In the genomic region with DNA sequence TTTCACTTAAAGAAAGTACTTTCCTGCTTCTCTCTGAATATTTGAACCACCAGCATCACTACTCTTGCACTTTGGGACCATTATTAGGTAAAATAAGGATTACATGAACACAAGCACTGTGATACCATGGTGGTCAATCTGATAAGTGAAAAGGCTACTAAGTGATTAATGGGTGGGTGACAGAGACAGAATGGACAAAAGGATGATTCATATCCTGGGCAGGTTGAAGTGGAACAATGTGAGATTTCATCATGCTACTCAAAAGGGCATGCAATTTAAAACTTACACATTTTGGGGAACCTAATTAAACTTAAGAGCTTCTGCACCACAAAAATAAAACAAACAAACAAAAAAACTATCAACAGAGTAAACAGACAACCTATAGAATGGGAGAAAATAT, we compare ENCODE assay signal across 16 cellular contexts.
A peak's percentile ranks its signal among the peaks of the same experiment; 100 is the strongest.
DNase-seq lines count a peak whose midpoint lies in the region; FAIRE-seq and TF ChIP-seq lines count a peak whose summit lies in the region.
"Had no signal": no experiment of that assay in that cellular context is flagged by ENCODE, and none has a peak within 500 bp of the region (broad histone marks: within the 10 kb centered on the region; RNA-seq: fewer than 3 reads in every experiment).

No MANE protein-coding gene starts in this region.

- DNase-seq in EL (peak; percentile 21), M059J (ENCODE audit: low read depth) (peak; percentile 48), astrocyte (ENCODE audit: low read depth) (peak; percentile 42), kidney tubule cell (ENCODE audit: low spot score) (peak; percentile 53), UCSD-AML1 (lab: John Stamatoyannopoulos, UW; ENCODE audit: unreplicated experiment) (no peak), medulla oblongata (ENCODE audit: extremely low spot score) (no peak)
- no peak for DNase-seq in effector CD4-positive, alpha-beta T cell
- DNase-seq: AML-193, GF-D8, HCEC 1CT, NCI-H1105 treated with DMSO at 0.1 percent for 48 hours, NCI-H187, NCI-H345, NCI-H524 treated with DMSO at 0.1 percent for 48 hours had no signal

- H3K4me3 Mint-ChIP-seq in astrocyte (ENCODE audit: unreplicated experiment) = no peak overlapping the region
- H3K4me3 Mint-ChIP-seq: GM23338 had no signal

- FAIRE-seq in astrocyte (lab: Jason Lieb, UNC) = no peak

- H2AFZ ChIP-seq in astrocyte (ENCODE audit: low read depth, low read length) = no peak overlapping the region
- H2AFZ ChIP-seq: GM23338 had no signal

- no peaks in the 10 kb centered on the region for H3K36me3 ChIP-seq in astrocyte (ENCODE audit: insufficient read depth, low read length)

- no peaks in the 10 kb centered on the region for H3K4me1 ChIP-seq in astrocyte (ENCODE audit: insufficient read depth, low read length)

- no peak overlapping the region for H3K9ac ChIP-seq in astrocyte (ENCODE audit: low read length)

- H3K4me1 Mint-ChIP-seq in astrocyte (ENCODE audit: low read depth, unreplicated experiment) = peaks cover 14% of the 10 kb centered on the region
- H3K4me1 Mint-ChIP-seq: GM23338 had no signal

- peaks cover 29% of the 10 kb centered on the region for H3K9me3 Mint-ChIP-seq in astrocyte (ENCODE audit: unreplicated experiment)

- H3K27me3 Mint-ChIP-seq in astrocyte (ENCODE audit: low read depth, unreplicated experiment) = no peaks in the 10 kb centered on the region

- peaks cover 7% of the 10 kb centered on the region for H3K36me3 Mint-ChIP-seq in astrocyte (ENCODE audit: low read depth, unreplicated experiment)

- TF ChIP-seq CTCF in astrocyte (IDR thresholded peaks at IDR 0.05; ENCODE audit: insufficient read depth, low read depth, low read length) = no peak

- no peak overlapping the region for H3K4me3 ChIP-seq in astrocyte (ENCODE audit: insufficient read depth, low read depth, low read length)
- H3K4me3 ChIP-seq: GM23338 had no signal

- no peak overlapping the region for H3K4me2 ChIP-seq in astrocyte (ENCODE audit: low read length)
- H3K4me2 ChIP-seq: GM23338 had no signal

- no peaks in the 10 kb centered on the region for H3K27me3 ChIP-seq in astrocyte (ENCODE audit: insufficient read depth, low read length)

- H3K79me2 ChIP-seq in astrocyte (ENCODE audit: insufficient read depth, low read length) = no peaks in the 10 kb centered on the region

- H3K27ac ChIP-seq in astrocyte (ENCODE audit: low read depth, low read length) = no peak overlapping the region
- H3K27ac ChIP-seq: C4-2B had no signal

- H3K9me3 ChIP-seq in astrocyte (ENCODE audit: insufficient read depth, low read depth, low read length) = no peaks in the 10 kb centered on the region

- peak overlapping the region; percentile 22 for H3K27ac Mint-ChIP-seq in astrocyte (ENCODE audit: unreplicated experiment)
- H3K27ac Mint-ChIP-seq: GM23338 had no signal

- no peaks in the 10 kb centered on the region for H4K20me1 ChIP-seq in astrocyte (ENCODE audit: insufficient read depth, low read length)

Comparison
In these comparisons a context has a peak if more than half of its experiments do, and no peak if none do; other contexts are left out.
1. DNase-seq: peak in EL (single experiment), M059J (single experiment), astrocyte (single experiment) and kidney tubule cell (single experiment); none in UCSD-AML1 (single experiment), medulla oblongata (single experiment) and effector CD4-positive, alpha-beta T cell (single experiment).